8 cellular contexts compared by ENCODE assay signal in genomic region chr17:42387663-42388380, GRCh38. TPM values are rescaled to one million over a fixed set of nuclear protein-coding genes. Genes with fewer than 3 reads are reported as not detected.
DNase-seq lines count a peak whose midpoint lies in the region; ATAC-seq and TF ChIP-seq lines count a peak whose summit lies in the region.

No MANE protein-coding gene starts in this region.

- POLR2A ChIA-PET in activated CD4-positive, alpha-beta memory T cell treated with anti-CD3 and anti-CD28 coated beads, Interleukin-2, amount 10 ng/mL, durations not matched to agents 7 days and 5 days (lab: Charles Lee), result interaction anchor here (0.7 to 2.8 kb wide), 34 partner anchors 9 to 699 kb away, joined by 3 to 38 read pairs (median 5); partner anchors contain the start of genes ACLY, DHX58, DNAJC7 and GHDC

- TF ChIP-seq CTCF in epithelial cell of esophagus (IDR thresholded peaks at IDR 0.05; ENCODE audit: insufficient read depth, low read depth, low read length, missing control alignments) (no peak), thyroid gland (IDR thresholded peaks at IDR 0.05) (no peak)

- H3K4me1 ChIP-seq in muscle layer of duodenum (ENCODE audit: control insufficient read depth in 1 of 2, insufficient read depth in 2 of 2, low read length in 2 of 2), result peaks cover 11 to 25% of the 10 kb centered on the region in 2 donors
- H3K4me1 ChIP-seq in thyroid gland, result peaks cover 13 to 34% of the 10 kb centered on the region in 2 donors

- peak; percentile 84 to 86 for DNase-seq in AML-193 (lab: John Stamatoyannopoulos, UW)
- peak; percentile 48 to 77 (median 70) for DNase-seq in NCI-H1417 (lab: John Stamatoyannopoulos, UW)
- peak; percentile 41 for DNase-seq in activated CD4-positive, alpha-beta memory T cell treated with anti-CD3 and anti-CD28 coated beads, Interleukin-2, amount 10 ng/mL, durations not matched to agents 7 days and 5 days
- DNase-seq in epithelial cell of esophagus (ENCODE audit: low read depth), result peak; percentile 78
- peak; percentile 58 to 61 for DNase-seq in thyroid gland

- H3K9me3 ChIP-seq in muscle layer of duodenum (ENCODE audit: control insufficient read depth in 1 of 2, low read length in 2 of 2), result no peaks in the 10 kb centered on the region
- H3K9me3 ChIP-seq in thyroid gland, result no peaks in the 10 kb centered on the region

- 0% methylated on average over 25 to 30 of the region's 61 CpGs for WGBS in thyroid gland, 2 donors

- peak; percentile 20 to 91 for TF ChIP-seq POLR2A in thyroid gland (IDR thresholded peaks at IDR 0.05)

- peak; percentile 12 for ATAC-seq in GM21528 (IDR thresholded peaks at IDR 0.05; ENCODE audit: low FRiP score, unreplicated experiment)
- no peak for ATAC-seq in HG02885 (IDR thresholded peaks at IDR 0.05; ENCODE audit: poor library complexity, unreplicated experiment)

- H3K4me1 Mint-ChIP-seq in activated CD4-positive, alpha-beta memory T cell treated with anti-CD3 and anti-CD28 coated beads, Interleukin-2, amount 10 ng/mL, durations not matched to agents 7 days and 5 days, result peaks cover 46% of the 10 kb centered on the region

- H3K27me3 ChIP-seq in muscle layer of duodenum (ENCODE audit: low read depth, low read length) (no peaks in the 10 kb centered on the region), thyroid gland (no peaks in the 10 kb centered on the region)

- H3K4me3 Mint-ChIP-seq in activated CD4-positive, alpha-beta memory T cell treated with anti-CD3 and anti-CD28 coated beads, Interleukin-2, amount 10 ng/mL, durations not matched to agents 7 days and 5 days, result peak overlapping the region; percentile 90

- H3K9me3 Mint-ChIP-seq in activated CD4-positive, alpha-beta memory T cell treated with anti-CD3 and anti-CD28 coated beads, Interleukin-2, amount 10 ng/mL, durations not matched to agents 7 days and 5 days, result no peaks in the 10 kb centered on the region

- H3K36me3 Mint-ChIP-seq in activated CD4-positive, alpha-beta memory T cell treated with anti-CD3 and anti-CD28 coated beads, Interleukin-2, amount 10 ng/mL, durations not matched to agents 7 days and 5 days (ENCODE audit: low read depth), result peaks cover 24% of the 10 kb centered on the region

- no peaks in the 10 kb centered on the region for H3K27me3 Mint-ChIP-seq in activated CD4-positive, alpha-beta memory T cell treated with anti-CD3 and anti-CD28 coated beads, Interleukin-2, amount 10 ng/mL, durations not matched to agents 7 days and 5 days

- CTCF ChIA-PET in activated CD4-positive, alpha-beta memory T cell treated with anti-CD3 and anti-CD28 coated beads, Interleukin-2, amount 10 ng/mL, durations not matched to agents 7 days and 5 days (lab: Charles Lee), result interaction anchor here (0.6 to 2.2 kb wide), 19 partner anchors 9 to 460 kb away, joined by 3 to 15 read pairs (median 4); no protein-coding TSS in a partner anchor

- H3K36me3 ChIP-seq in muscle layer of duodenum (ENCODE audit: control insufficient read depth in 1 of 2, insufficient read depth in 2 of 2, low read length in 2 of 2), result peaks cover 0 to 10% of the 10 kb centered on the region in 2 donors
- no peaks in the 10 kb centered on the region for H3K36me3 ChIP-seq in thyroid gland

- H3K27ac ChIP-seq in muscle layer of duodenum (ENCODE audit: low read length) (peak overlapping the region; percentile 96), thyroid gland (peak overlapping the region; percentile 98 to 100 (median 99))

- intact Hi-C loops in thyroid gland (cut with DNase I), result no loop called here

- peak overlapping the region; percentile 98 for H3K27ac Mint-ChIP-seq in activated CD4-positive, alpha-beta memory T cell treated with anti-CD3 and anti-CD28 coated beads, Interleukin-2, amount 10 ng/mL, durations not matched to agents 7 days and 5 days

- peak overlapping the region; percentile 77 for H3K4me3 ChIP-seq in epithelial cell of esophagus (ENCODE audit: low read length)
- peak overlapping the region; percentile 84 to 96 for H3K4me3 ChIP-seq in muscle layer of duodenum (ENCODE audit: low read depth in 1 of 2, low read length in 2 of 2)
- H3K4me3 ChIP-seq in thyroid gland (replicated peaks in 1 of 3), result peak overlapping the region; percentile 95 to 100 (median 98)

RNA-seq across cellular contexts. Expression of gene STAT3, which starts 0.4 kb away (rescaled TPM):
- total RNA-seq in activated CD4-positive, alpha-beta memory T cell treated with anti-CD3 and anti-CD28 coated beads, Interleukin-2, amount 10 ng/mL, durations not matched to agents 7 days and 5 days, result 100 to 1,000 TPM; 130 to 135 TPM
- total RNA-seq in thyroid gland, result 100 to 1,000 TPM; 147 to 292 (median 206) TPM

RNA-seq across cellular contexts. Expression of gene CAVIN1, which starts 35.2 kb away (rescaled TPM):
- 1 to 10 TPM; 1.0 to 1.1 TPM for total RNA-seq in activated CD4-positive, alpha-beta memory T cell treated with anti-CD3 and anti-CD28 coated beads, Interleukin-2, amount 10 ng/mL, durations not matched to agents 7 days and 5 days
- 100 to 1,000 TPM; 173 to 199 (median 187) TPM for total RNA-seq in thyroid gland

Comparison
In these comparisons a context has a peak if more than half of its experiments do, and no peak if none do; other contexts are left out.
1. RNA of gene CAVIN1, which starts 35.2 kb away (total RNA-seq): 173 to 199 TPM in thyroid gland; 1.0 to 1.1 TPM in activated CD4-positive, alpha-beta memory T cell treated with anti-CD3 and anti-CD28 coated beads, Interleukin-2, amount 10 ng/mL, durations not matched to agents 7 days and 5 days; every median in the first group is over 10 times any median in the second.
2. Peak in every context shown above with its lines, with median percentiles within 50 percentile points of each other: DNase-seq and H3K4me3 ChIP-seq.